In genomic region chr16:76123966-76124365, GRCh38 we compare ENCODE assay signal across 22 cellular contexts.
DNase-seq lines count a peak whose midpoint lies in the region; ATAC-seq, FAIRE-seq and TF ChIP-seq lines count a peak whose summit lies in the region.
"Had no signal": no experiment of that assay in that cellular context is flagged by ENCODE, and none has a peak within 500 bp of the region (broad histone marks: within the 10 kb centered on the region; RNA-seq: fewer than 3 reads in every experiment).

No MANE protein-coding gene starts in this region.

- H2AK5ac ChIP-seq in IMR-90 (ENCODE audit: low read depth, low read length), result no peak overlapping the region
- no peak overlapping the region for H2AK5ac ChIP-seq in H1 (ENCODE audit: low read depth, low read length)

- TF ChIP-seq EP300 in HepG2 (IDR thresholded peaks at IDR 0.05; ENCODE audit: low read depth in 2 of 2, low read length in 2 of 2) (no peak), HepG2 (CRISPR knock-in tag; IDR thresholded peaks at IDR 0.05; ENCODE audit: borderline replicate concordance) (no peak), H1 (IDR thresholded peaks at IDR 0.05; ENCODE audit: borderline replicate concordance in 1 of 2, low read depth in 2 of 2, low read length in 2 of 2) (no peak), tibial nerve (IDR thresholded peaks at IDR 0.05) (no peak)

- no peaks in the 10 kb centered on the region for H3K9me1 ChIP-seq in IMR-90 (ENCODE audit: insufficient read depth, low read length)

- FAIRE-seq in HepG2 (lab: Jason Lieb, UNC) (no peak), H1 (lab: Jason Lieb, UNC) (no peak)
- FAIRE-seq: G401.6, GM12892, GM19239, H54 had no signal

- H3K4me1 ChIP-seq in HepG2 (ENCODE audit: insufficient read depth, low read length) (no peaks in the 10 kb centered on the region), right lobe of liver (no peaks in the 10 kb centered on the region), IMR-90 (ENCODE audit: control insufficient read depth, insufficient read depth, low read length) (no peaks in the 10 kb centered on the region), H1 (replicated peaks in 1 of 4; ENCODE audit: control insufficient read depth in 3 of 4, insufficient read depth in 4 of 4, low read length in 3 of 4) (no peaks in the 10 kb centered on the region), tibial nerve (no peaks in the 10 kb centered on the region)
- H3K4me1 ChIP-seq: BLaER1, Caco-2, HAP-1 had no signal

- H3K4me3 Mint-ChIP-seq in activated T-helper 2 cell treated with anti-CD3 and anti-CD28 coated beads, Interferon-gamma antibody, Interleukin-2, Interleukin-4, amounts not matched to agents 10 μg/mL and 5 μg/mL and 100 μg/mL, durations not matched to agents 14 hours and 24 hours and 36 hours (ENCODE audit: low read depth), result no peak overlapping the region
- H3K4me3 Mint-ChIP-seq: B cell; CD4-positive, CD25-positive, alpha-beta regulatory T cell; CD8-positive, alpha-beta T cell; HFFc6 had no signal

- H4K5ac ChIP-seq in IMR-90 (ENCODE audit: low read depth, low read length), result no peak overlapping the region
- no peak overlapping the region for H4K5ac ChIP-seq in H1 (ENCODE audit: insufficient read length, low read depth, low read length)

- H3K23ac ChIP-seq in IMR-90 (ENCODE audit: low read depth, low read length) (no peak overlapping the region), H1 (ENCODE audit: insufficient read length) (no peak overlapping the region)

- TF ChIP-seq RAD21 in HepG2 (CRISPR knock-in tag; IDR thresholded peaks at IDR 0.05) (no peak), IMR-90 (IDR thresholded peaks at IDR 0.05; ENCODE audit: low read length) (no peak), H1 (IDR thresholded peaks at IDR 0.05 in 1 of 2, conservative IDR thresholded peaks at IDR 0.05 in 1 of 2; ENCODE audit: low read depth in 2 of 2, low read length in 2 of 2) (no peak)

- dilution Hi-C loops in IMR-90 (cut with HindIII; ENCODE audit: low sequenced_read_pairs, unreplicated experiment), result no loop called here

- no peak overlapping the region for H3K4ac ChIP-seq in IMR-90 (ENCODE audit: low read depth, low read length)
- H3K4ac ChIP-seq in H1 (replicated peaks; ENCODE audit: insufficient read length, low read depth, low read length), result no peak overlapping the region

- H3K9me3 ChIP-seq in HepG2 (ENCODE audit: low read length), result no peaks in the 10 kb centered on the region
- H3K9me3 ChIP-seq in right lobe of liver, result no peaks in the 10 kb centered on the region
- peaks cover 3% of the 10 kb centered on the region; the same call in 1 of the 2 replicates for H3K9me3 ChIP-seq in IMR-90 (ENCODE audit: control insufficient read depth, insufficient read depth, low read length)
- H3K9me3 ChIP-seq in H1 (ENCODE audit: insufficient read depth in 2 of 2, low read depth in 1 of 2, low read length in 1 of 2), result no peaks in the 10 kb centered on the region; a peak in 1 of 4 replicates
- no peaks in the 10 kb centered on the region for H3K9me3 ChIP-seq in tibial nerve
- H3K9me3 ChIP-seq: BLaER1, Caco-2, HAP-1 had no signal

- H3K27ac ChIP-seq in HepG2 (ENCODE audit: extremely low read length, insufficient read depth, low read length) (no peak overlapping the region), right lobe of liver (no peak overlapping the region), IMR-90 (ENCODE audit: insufficient read depth, low read length) (no peak overlapping the region), H1 (ENCODE audit: low read depth, low read length) (no peak overlapping the region), tibial nerve (no peak overlapping the region)
- H3K27ac ChIP-seq: BLaER1, C4-2B, GM23248 had no signal

- H3K27ac Mint-ChIP-seq in activated T-helper 2 cell treated with anti-CD3 and anti-CD28 coated beads, Interferon-gamma antibody, Interleukin-2, Interleukin-4, amounts not matched to agents 10 μg/mL and 5 μg/mL and 100 μg/mL, durations not matched to agents 14 hours and 24 hours and 36 hours, result no peak overlapping the region
- H3K27ac Mint-ChIP-seq: B cell; CD4-positive, CD25-positive, alpha-beta regulatory T cell; CD8-positive, alpha-beta T cell; HFFc6 had no signal

- H4K20me1 ChIP-seq in HepG2 (ENCODE audit: insufficient read depth, low read length) (no peaks in the 10 kb centered on the region), IMR-90 (ENCODE audit: insufficient read depth, low read length) (no peaks in the 10 kb centered on the region), H1 (replicated peaks in 1 of 2; ENCODE audit: control insufficient read depth in 1 of 2, insufficient read depth in 2 of 2, low read length in 2 of 2) (no peaks in the 10 kb centered on the region)
- H4K20me1 ChIP-seq: BLaER1 had no signal

- BruUV-seq in HepG2 (replicated peaks; lab: Mats Ljungman, UMichigan) (no TSS peak), IMR-90 (replicated peaks; lab: Mats Ljungman, UMichigan) (no TSS peak)

- H3K9me3 Mint-ChIP-seq in activated T-helper 2 cell treated with anti-CD3 and anti-CD28 coated beads, Interferon-gamma antibody, Interleukin-2, Interleukin-4, amounts not matched to agents 10 μg/mL and 5 μg/mL and 100 μg/mL, durations not matched to agents 14 hours and 24 hours and 36 hours, result peaks cover 20% of the 10 kb centered on the region

- no peak overlapping the region for H3K14ac ChIP-seq in IMR-90 (replicated peaks; ENCODE audit: low read depth, low read length)
- no peak overlapping the region for H3K14ac ChIP-seq in H1 (ENCODE audit: insufficient read length)

- H2BK120ac ChIP-seq in IMR-90 (ENCODE audit: low read depth, low read length) (no peak overlapping the region), H1 (replicated peaks; ENCODE audit: low read depth, low read length) (no peak overlapping the region)

- H3K36me3 ChIP-seq in HepG2 (replicated peaks in 1 of 2; ENCODE audit: control insufficient read depth in 1 of 2, insufficient read depth in 2 of 2, low read length in 2 of 2) (no peaks in the 10 kb centered on the region), right lobe of liver (no peaks in the 10 kb centered on the region), IMR-90 (ENCODE audit: control insufficient read depth, insufficient read depth, low read length) (no peaks in the 10 kb centered on the region), H1 (ENCODE audit: control insufficient read depth in 2 of 4, insufficient read depth in 4 of 4, low read length in 3 of 4) (no peaks in the 10 kb centered on the region), tibial nerve (no peaks in the 10 kb centered on the region)
- H3K36me3 ChIP-seq: BLaER1, HAP-1 had no signal

- no peak overlapping the region for H2BK20ac ChIP-seq in IMR-90 (ENCODE audit: low read depth, low read length)
- no peak overlapping the region for H2BK20ac ChIP-seq in H1 (ENCODE audit: low read length)

- H2BK12ac ChIP-seq in H1 (ENCODE audit: low read depth, low read length), result no peak overlapping the region

- no peaks in the 10 kb centered on the region for H3K79me1 ChIP-seq in IMR-90 (ENCODE audit: low read depth in 1 of 2, low read length in 2 of 2)
- no peaks in the 10 kb centered on the region for H3K79me1 ChIP-seq in H1 (ENCODE audit: low read depth, low read length)

- H3K27me3 ChIP-seq in HepG2 (ENCODE audit: control insufficient read depth in 1 of 2, insufficient read depth in 2 of 2, low read length in 2 of 2) (no peaks in the 10 kb centered on the region), right lobe of liver (no peaks in the 10 kb centered on the region), IMR-90 (ENCODE audit: control insufficient read depth, insufficient read depth, low read length) (no peaks in the 10 kb centered on the region), H1 (replicated peaks in 1 of 4; ENCODE audit: control insufficient read depth in 3 of 4, extremely low read depth in 1 of 4, insufficient read depth in 3 of 4, low read length in 3 of 4) (no peaks in the 10 kb centered on the region), tibial nerve (no peaks in the 10 kb centered on the region)
- H3K27me3 ChIP-seq: BLaER1 had no signal

- in situ Hi-C loops in HepG2 (cut with HindIII; ENCODE audit: extremely low pct_ligation_motif_present, low pct_unique_long_range_greater_than_20kb), result no loop called here
- in situ Hi-C loops in IMR-90 (cut with MboI; ENCODE audit: low sequenced_read_pairs), result no loop called here

- CTCF ChIA-PET in HepG2 (lab: Yijun Ruan, JAX; ENCODE audit: low intra/inter-chr PET ratio, low total read pairs) (no interaction called here), IMR-90 (lab: Yijun Ruan, JAX) (no interaction called here), H1 (lab: Charles Lee; ENCODE audit: partially characterized antibody) (no interaction called here)

- no peaks in the 10 kb centered on the region for H3K4me1 Mint-ChIP-seq in activated T-helper 2 cell treated with anti-CD3 and anti-CD28 coated beads, Interferon-gamma antibody, Interleukin-2, Interleukin-4, amounts not matched to agents 10 μg/mL and 5 μg/mL and 100 μg/mL, durations not matched to agents 14 hours and 24 hours and 36 hours (ENCODE audit: low read depth)
- H3K4me1 Mint-ChIP-seq: B cell; CD4-positive, CD25-positive, alpha-beta regulatory T cell had no signal

- H3K18ac ChIP-seq in IMR-90 (ENCODE audit: low read depth, low read length), result no peak overlapping the region
- H3K18ac ChIP-seq in H1 (ENCODE audit: extremely low read depth, low read length), result no peak overlapping the region

- no peaks in the 10 kb centered on the region for H3K23me2 ChIP-seq in H1 (ENCODE audit: low read depth, low read length)

- ATAC-seq in HepG2 (no peak), right lobe of liver (no peak), IMR-90 (ENCODE audit: low read depth) (no peak)
- ATAC-seq: CD8-positive, alpha-beta T cell had no signal

- no peak overlapping the region for H2BK15ac ChIP-seq in IMR-90 (ENCODE audit: low read depth, low read length)
- H2BK15ac ChIP-seq in H1 (ENCODE audit: low read length), result no peak overlapping the region

- POLR2A ChIA-PET in HepG2 (lab: Yijun Ruan, JAX), result no interaction called here
- POLR2A ChIA-PET in IMR-90 (lab: Charles Lee; ENCODE audit: unreplicated experiment), result no interaction called here
- POLR2A ChIA-PET in H1 (lab: Charles Lee; ENCODE audit: partially characterized antibody), result no interaction called here

- no peak overlapping the region for H3K56ac ChIP-seq in IMR-90 (ENCODE audit: extremely low read depth, insufficient read depth, low read length)
- H3K56ac ChIP-seq in H1 (replicated peaks; ENCODE audit: insufficient read length, low read depth, low read length), result no peak overlapping the region

- 69% methylated on average over 3 of the region's 3 CpGs for WGBS in HepG2 (ENCODE audit: low lambda C conversion rate)
- 56% methylated on average over 3 of the region's 3 CpGs for WGBS in right lobe of liver (ENCODE audit: insufficient coverage, low coverage, low lambda C conversion rate, missing lambda C conversion rate)
- no CpG with 5 or more reads among the region's 3 CpGs for WGBS in IMR-90 (ENCODE audit: extremely low coverage in 2 of 2, insufficient read length in 1 of 2), 2 experiments
- 79% methylated on average over 3 of the region's 3 CpGs; no CpG with 5 or more reads in 1 of the 2 experiments for WGBS in H1 (ENCODE audit: extremely low coverage in 1 of 2, insufficient coverage in 1 of 2, insufficient read length in 1 of 2, insufficient replicate concordance in 2 of 2, low coverage in 1 of 2, low lambda C conversion rate in 2 of 2, missing lambda C conversion rate in 1 of 2), 2 experiments
- WGBS in tibial nerve, 2 donors, result 79 to 81% methylated on average over 3 of the region's 3 CpGs

- no peak for TF ChIP-seq POLR2A in HepG2 (IDR thresholded peaks at IDR 0.05; ENCODE audit: insufficient read depth in 1 of 2, low read depth in 2 of 2, low read length in 2 of 2)
- no peak for TF ChIP-seq POLR2A in right lobe of liver (IDR thresholded peaks at IDR 0.05)
- TF ChIP-seq POLR2A in IMR-90 (IDR thresholded peaks at IDR 0.05; ENCODE audit: low read depth, low read length), result no peak
- no peak for TF ChIP-seq POLR2A in H1 (IDR thresholded peaks at IDR 0.05; ENCODE audit: control extremely low read depth in 1 of 2, low read depth in 2 of 2, low read length in 2 of 2)
- no peak for TF ChIP-seq POLR2A in tibial nerve (IDR thresholded peaks at IDR 0.05)

- H2BK5ac ChIP-seq in IMR-90 (ENCODE audit: low read depth, low read length, poor library complexity, severe bottlenecking) (no peak overlapping the region), H1 (ENCODE audit: low read depth, low read length) (no peak overlapping the region)

- intact Hi-C loops in HepG2 (cut with micrococcal nuclease; ENCODE audit: unreplicated experiment), result no loop called here
- intact Hi-C loops in right lobe of liver (cut with DNase I), result no loop called here
- intact Hi-C loops in IMR-90 (cut with micrococcal nuclease), result no loop called here
- intact Hi-C loops in activated T-helper 2 cell treated with anti-CD3 and anti-CD28 coated beads, Interferon-gamma antibody, Interleukin-2, Interleukin-4, amounts not matched to agents 10 μg/mL and 5 μg/mL and 100 μg/mL, durations not matched to agents 14 hours and 24 hours and 36 hours (cut with micrococcal nuclease), result no loop called here

- DNase-seq in HepG2 (ENCODE audit: low spot score) (no peak), right lobe of liver (no peak), IMR-90 (no peak), H1 (ENCODE audit: low read depth in 1 of 2, low spot score in 2 of 2) (no peak), NCI-H1436 (lab: John Stamatoyannopoulos, UW) (no peak), tibial nerve (ENCODE audit: low spot score in 2 of 2) (no peak)
- no peak for DNase-seq in activated T-helper 2 cell treated with anti-CD3 and anti-CD28 coated beads, Interferon-gamma antibody, Interleukin-2, Interleukin-4, amounts not matched to agents 10 μg/mL and 5 μg/mL and 100 μg/mL, durations not matched to agents 14 hours and 24 hours and 36 hours (ENCODE audit: low spot score)
- DNase-seq: Caco-2; CD4-positive, CD25-positive, alpha-beta regulatory T cell; CD8-positive, alpha-beta T cell; DMS153; DND-41; GM23248; HFFc6 had no signal

- no peak overlapping the region for H4K8ac ChIP-seq in IMR-90 (ENCODE audit: low read depth in 2 of 2, low read length in 2 of 2)
- no peak overlapping the region for H4K8ac ChIP-seq in H1 (ENCODE audit: extremely low read depth, insufficient read depth, low read length)

- H2AFZ ChIP-seq in HepG2 (ENCODE audit: low read length), result no peak overlapping the region
- no peak overlapping the region for H2AFZ ChIP-seq in IMR-90 (replicated peaks; ENCODE audit: low read length, poor library complexity)
- H2AFZ ChIP-seq in H1 (ENCODE audit: low read length), result no peak overlapping the region
- H2AFZ ChIP-seq: GM23248 had no signal

- no peak overlapping the region for H2AK9ac ChIP-seq in IMR-90 (replicated peaks; ENCODE audit: low read depth, low read length, poor library complexity)

- TF ChIP-seq CTCF in HepG2 (CRISPR knock-in tag; IDR thresholded peaks at IDR 0.05) (no peak), right lobe of liver (IDR thresholded peaks at IDR 0.05) (no peak), IMR-90 (conservative IDR thresholded peaks at IDR 0.05; ENCODE audit: low read depth, low read length) (no peak), H1 (IDR thresholded peaks at IDR 0.05; ENCODE audit: control extremely low read depth in 1 of 3, insufficient read depth in 1 of 3, low read depth in 1 of 3, low read length in 3 of 3) (no peak), tibial nerve (IDR thresholded peaks at IDR 0.05) (no peak)

- no peak overlapping the region for H3K4me2 ChIP-seq in HepG2 (ENCODE audit: low read depth, low read length)
- no peak overlapping the region for H3K4me2 ChIP-seq in IMR-90 (ENCODE audit: low read depth, low read length)
- H3K4me2 ChIP-seq in H1 (ENCODE audit: insufficient read depth in 1 of 2, low read depth in 2 of 2, low read length in 2 of 2), result no peak overlapping the region
- H3K4me2 ChIP-seq: BLaER1 had no signal

- H3K9ac ChIP-seq in HepG2 (ENCODE audit: insufficient read depth, low read depth, low read length), result no peak overlapping the region
- H3K9ac ChIP-seq in IMR-90 (ENCODE audit: low read depth, low read length), result no peak overlapping the region
- no peak overlapping the region for H3K9ac ChIP-seq in H1 (replicated peaks in 1 of 4; ENCODE audit: extremely low read depth in 1 of 4, low read depth in 3 of 4, low read length in 3 of 4)
- H3K9ac ChIP-seq: BLaER1, GM23248 had no signal

- no peak overlapping the region for H4K91ac ChIP-seq in IMR-90 (ENCODE audit: insufficient read depth, low read depth, low read length)
- H4K91ac ChIP-seq in H1 (replicated peaks; ENCODE audit: insufficient read length, low read length), result no peak overlapping the region

- no peaks in the 10 kb centered on the region for H3K36me3 Mint-ChIP-seq in activated T-helper 2 cell treated with anti-CD3 and anti-CD28 coated beads, Interferon-gamma antibody, Interleukin-2, Interleukin-4, amounts not matched to agents 10 μg/mL and 5 μg/mL and 100 μg/mL, durations not matched to agents 14 hours and 24 hours and 36 hours (ENCODE audit: low read depth)
- H3K36me3 Mint-ChIP-seq: CD4-positive, CD25-positive, alpha-beta regulatory T cell; CD8-positive, alpha-beta T cell had no signal

- H3K4me3 ChIP-seq in HepG2 (replicated peaks in 1 of 3; ENCODE audit: insufficient read depth in 1 of 3, low read depth in 2 of 3, low read length in 3 of 3) (no peak overlapping the region), right lobe of liver (no peak overlapping the region), IMR-90 (ENCODE audit: insufficient read depth, low read depth, low read length) (no peak overlapping the region), H1 (ENCODE audit: extremely low read depth in 1 of 4, insufficient read depth in 2 of 4, low read depth in 3 of 4, low read length in 4 of 4) (no peak overlapping the region), tibial nerve (no peak overlapping the region)
- H3K4me3 ChIP-seq: BLaER1, GM23248, HAP-1 had no signal

- no peaks in the 10 kb centered on the region for H3K27me3 Mint-ChIP-seq in activated T-helper 2 cell treated with anti-CD3 and anti-CD28 coated beads, Interferon-gamma antibody, Interleukin-2, Interleukin-4, amounts not matched to agents 10 μg/mL and 5 μg/mL and 100 μg/mL, durations not matched to agents 14 hours and 24 hours and 36 hours (ENCODE audit: low read depth)
- H3K27me3 Mint-ChIP-seq: B cell; CD4-positive, CD25-positive, alpha-beta regulatory T cell had no signal

- H3K79me2 ChIP-seq in HepG2 (ENCODE audit: insufficient read depth, low read length) (no peaks in the 10 kb centered on the region), H1 (ENCODE audit: control insufficient read depth in 1 of 2, insufficient read depth in 2 of 2, low read length in 2 of 2) (no peaks in the 10 kb centered on the region)

Comparison
In these comparisons a context has a peak if more than half of its experiments do, and no peak if none do; other contexts are left out.
1. Of the 41 proteins assayed by ChIP-seq in both HepG2 and H1: peak only in HepG2: none; only in H1: none; in both: CEBPB; in neither: 39; mixed calls (peak in some experiments, not most) for 1.